In the genomic region with DNA sequence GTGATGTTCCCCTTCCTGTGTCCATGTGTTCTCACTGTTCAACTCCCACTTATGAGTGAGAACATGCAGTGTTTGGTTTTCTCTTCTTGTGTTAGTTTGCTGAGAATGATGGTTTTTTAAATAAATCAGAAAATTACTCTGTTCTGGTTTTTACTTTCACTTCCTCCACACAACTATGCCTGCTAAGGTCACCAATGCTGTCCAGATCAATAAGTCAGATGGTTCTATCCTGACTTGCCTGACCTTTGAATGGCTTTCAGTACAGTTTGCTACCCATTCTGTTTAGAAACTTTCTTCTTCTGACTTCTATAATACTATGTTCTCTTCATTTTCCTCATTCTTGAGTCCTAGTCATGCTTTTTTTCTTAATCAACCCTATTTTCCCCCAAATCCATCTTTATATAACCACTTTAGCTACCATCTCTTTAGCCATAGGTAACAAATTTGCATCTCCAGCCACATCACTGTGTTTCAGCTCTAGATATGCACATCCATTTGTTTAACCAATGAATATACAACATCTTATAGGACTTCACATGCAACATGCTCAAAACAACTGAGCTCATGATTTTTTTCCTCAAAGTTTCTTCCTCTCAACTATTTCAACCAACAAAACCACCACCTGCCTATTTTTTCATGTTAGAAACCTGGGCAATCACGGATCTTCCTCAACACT, we compare ENCODE assay signal across 22 cellular contexts. TPM values are rescaled to one million over a fixed set of nuclear protein-coding genes. Genes with fewer than 3 reads are reported as not detected.
A peak's percentile ranks its signal among the peaks of the same experiment; 100 is the strongest.
DNase-seq lines count a peak whose midpoint lies in the region; ATAC-seq and TF ChIP-seq lines count a peak whose summit lies in the region.
"Had no signal": no experiment of that assay in that cellular context is flagged by ENCODE, and none has a peak within 500 bp of the region (broad histone marks: within the 10 kb centered on the region; RNA-seq: fewer than 3 reads in every experiment).

No MANE protein-coding gene starts in this region.

- TF ChIP-seq CTCF in Loucy (conservative IDR thresholded peaks at IDR 0.05; ENCODE audit: low read length), result no peak

- H3K27ac ChIP-seq in mesendoderm (ENCODE audit: low read depth, low read length), result no peak overlapping the region
- H3K27ac ChIP-seq: BLaER1 treated with 17β-estradiol and CSF1 and Interleukin-3, amounts not matched to agents 10 nM and 100 nM; pancreas had no signal

- WGBS in mesendoderm (ENCODE audit: extremely low coverage, insufficient coverage, low lambda C conversion rate), result no CpG with 5 or more reads among the region's 1 CpG

- no peaks in the 10 kb centered on the region for H3K36me3 Mint-ChIP-seq in T-helper 1 cell treated with Interleukin-12 subunit alpha and Interleukin-12 subunit beta and Interleukin-4 antibody, amounts not matched to agents 30 μg/mL and 1 μg/mL, for 36 hours (ENCODE audit: low read depth)
- H3K36me3 Mint-ChIP-seq: natural killer cell had no signal

- no peaks in the 10 kb centered on the region for H3K27me3 ChIP-seq in Loucy (ENCODE audit: insufficient read depth, low read length, poor library complexity, severe bottlenecking)
- no peaks in the 10 kb centered on the region for H3K27me3 ChIP-seq in mesendoderm (ENCODE audit: insufficient read depth, low read length, poor library complexity)
- H3K27me3 ChIP-seq: BLaER1 treated with 17β-estradiol and CSF1 and Interleukin-3, amounts not matched to agents 10 nM and 100 nM; pancreas had no signal

- H2BK120ac ChIP-seq in mesendoderm (ENCODE audit: low read depth, low read length), result no peak overlapping the region

- H3K27ac Mint-ChIP-seq in T-helper 1 cell treated with Interleukin-12 subunit alpha and Interleukin-12 subunit beta and Interleukin-4 antibody, amounts not matched to agents 30 μg/mL and 1 μg/mL, for 36 hours, result peak overlapping the region; percentile 17
- H3K27ac Mint-ChIP-seq: natural killer cell had no signal

- peaks cover 13% of the 10 kb centered on the region for H3K27me3 Mint-ChIP-seq in T-helper 1 cell treated with Interleukin-12 subunit alpha and Interleukin-12 subunit beta and Interleukin-4 antibody, amounts not matched to agents 30 μg/mL and 1 μg/mL, for 36 hours (ENCODE audit: low read depth)

- no peaks in the 10 kb centered on the region for H3K4me1 Mint-ChIP-seq in T-helper 1 cell treated with Interleukin-12 subunit alpha and Interleukin-12 subunit beta and Interleukin-4 antibody, amounts not matched to agents 30 μg/mL and 1 μg/mL, for 36 hours (ENCODE audit: low read depth)

- no peak overlapping the region for H3K56ac ChIP-seq in mesendoderm (ENCODE audit: low read length)

- no peak overlapping the region for H3K4me3 ChIP-seq in Loucy (ENCODE audit: low read length, poor library complexity, severe bottlenecking)
- H3K4me3 ChIP-seq in mesendoderm (ENCODE audit: low read length), result no peak overlapping the region
- H3K4me3 ChIP-seq: BLaER1 treated with 17β-estradiol and CSF1 and Interleukin-3, amounts not matched to agents 10 nM and 100 nM; pancreas had no signal

- no peak overlapping the region for H4K5ac ChIP-seq in mesendoderm (ENCODE audit: low read length)

- H2AFZ ChIP-seq in Loucy (ENCODE audit: low read length), result peak overlapping the region; percentile 28; the same call in 1 of the 2 replicates

- DNase-seq in T-helper 1 cell (no peak), cerebellar nuclear complex (lab: John Stamatoyannopoulos, UW) (no peak), NCI-H1092 treated with DMSO at 0.1 percent for 48 hours (lab: John Stamatoyannopoulos, UW) (no peak), mesendoderm (no peak)
- DNase-seq in activated CD4-positive, alpha-beta T cell treated with anti-CD3 and anti-CD28 coated beads for 4 hours, result no peak
- DNase-seq: activated CD4-positive, alpha-beta T cell treated with anti-CD3 and anti-CD28 coated beads, Interleukin-2, amount 50 U/mL, for 1 hour; activated CD8-positive, alpha-beta memory T cell treated with anti-CD3 and anti-CD28 coated beads, Interleukin-2, amount 50 U/mL, for 48 hours; activated effector memory CD4-positive, alpha-beta T cell treated with anti-CD3 and anti-CD28 coated beads, Interleukin-2, amount 50 U/mL, for 16 hours; Calu3; cortex of kidney; HCEC 1CT; natural killer cell; NCI-H1417 treated with DMSO at 0.1 percent for 48 hours; NCI-H2171 treated with DMSO at 0.1 percent for 48 hours; NCI-H69; pancreas; PC-3; stimulated activated CD4-positive, alpha-beta T cell treated with anti-CD3 and anti-CD28 coated beads, Interleukin-15, amount 100 ng/mL, for 24 hours had no signal

- H2BK15ac ChIP-seq in mesendoderm (replicated peaks; ENCODE audit: low read depth), result no peak overlapping the region

- no peak overlapping the region for H3K4me3 Mint-ChIP-seq in T-helper 1 cell treated with Interleukin-12 subunit alpha and Interleukin-12 subunit beta and Interleukin-4 antibody, amounts not matched to agents 30 μg/mL and 1 μg/mL, for 36 hours
- H3K4me3 Mint-ChIP-seq: natural killer cell had no signal

- H2AK5ac ChIP-seq in mesendoderm (ENCODE audit: low read length), result no peak overlapping the region

- H3K9ac ChIP-seq in Loucy (ENCODE audit: low read depth, low read length, poor library complexity, severe bottlenecking), result no peak overlapping the region
- no peak overlapping the region for H3K9ac ChIP-seq in mesendoderm (ENCODE audit: low read length)
- H3K9ac ChIP-seq: BLaER1 treated with 17β-estradiol and CSF1 and Interleukin-3, amounts not matched to agents 10 nM and 100 nM had no signal

- H3K4me1 ChIP-seq in Loucy (ENCODE audit: insufficient read depth, low read length, poor library complexity, severe bottlenecking) (peaks cover 16% of the 10 kb centered on the region), mesendoderm (ENCODE audit: control insufficient read depth, low read depth, low read length) (no peaks in the 10 kb centered on the region)

- no peak overlapping the region for H2BK5ac ChIP-seq in mesendoderm (ENCODE audit: low read length)

- H3K4me2 ChIP-seq in Loucy (ENCODE audit: low read depth, low read length, poor library complexity, severe bottlenecking) (no peak overlapping the region), mesendoderm (ENCODE audit: low read length) (no peak overlapping the region)

- H3F3A ChIP-seq in Loucy (ENCODE audit: low read depth), result no peaks in the 10 kb centered on the region

- H3K18ac ChIP-seq in mesendoderm (ENCODE audit: low read length), result no peak overlapping the region

- no peaks in the 10 kb centered on the region for H4K20me1 ChIP-seq in Loucy (ENCODE audit: insufficient read depth, low read length, poor library complexity, severe bottlenecking)
- H4K20me1 ChIP-seq: BLaER1 treated with 17β-estradiol and CSF1 and Interleukin-3, amounts not matched to agents 10 nM and 100 nM had no signal

- H3K9me2 ChIP-seq in Loucy (replicated peaks; ENCODE audit: low read depth, low read length), result no peaks in the 10 kb centered on the region

- peak; percentile 47 for ATAC-seq in HG02642 (IDR thresholded peaks at IDR 0.05; ENCODE audit: poor library complexity, unreplicated experiment)

- no peaks in the 10 kb centered on the region for H3K9me3 Mint-ChIP-seq in T-helper 1 cell treated with Interleukin-12 subunit alpha and Interleukin-12 subunit beta and Interleukin-4 antibody, amounts not matched to agents 30 μg/mL and 1 μg/mL, for 36 hours
- H3K9me3 Mint-ChIP-seq: natural killer cell had no signal

- H4K8ac ChIP-seq in mesendoderm (ENCODE audit: low read depth, low read length), result no peak overlapping the region

- no peaks in the 10 kb centered on the region for H3K79me1 ChIP-seq in mesendoderm (ENCODE audit: low read length)

- H3K4ac ChIP-seq in mesendoderm (ENCODE audit: low read depth, low read length), result no peak overlapping the region

- H3K36me3 ChIP-seq in Loucy (ENCODE audit: insufficient read depth, low read length) (no peaks in the 10 kb centered on the region), mesendoderm (ENCODE audit: control insufficient read depth, insufficient read depth, low read length) (no peaks in the 10 kb centered on the region)
- H3K36me3 ChIP-seq: BLaER1 treated with 17β-estradiol and CSF1 and Interleukin-3, amounts not matched to agents 10 nM and 100 nM; pancreas had no signal

- H3K79me2 ChIP-seq in Loucy (ENCODE audit: insufficient read depth, low read length) (no peaks in the 10 kb centered on the region), mesendoderm (ENCODE audit: control insufficient read depth, insufficient read depth, low read length) (no peaks in the 10 kb centered on the region)

- H3K9me3 ChIP-seq in Loucy (ENCODE audit: insufficient read depth, low read depth, low read length), result no peaks in the 10 kb centered on the region
- H3K9me3 ChIP-seq: BLaER1 treated with 17β-estradiol and CSF1 and Interleukin-3, amounts not matched to agents 10 nM and 100 nM; pancreas had no signal

- no peak overlapping the region for H3K23ac ChIP-seq in mesendoderm (ENCODE audit: low read length)

RNA-seq across cellular contexts. Expression of a gene that starts 58.8 kb away (rescaled TPM):
- polyA plus RNA-seq in mesendoderm (2013, experiment 1 of 2), result not detected
- not detected for polyA plus RNA-seq in mesendoderm (2013, experiment 2 of 2)
